1 cellular context compared by ENCODE assay signal in the genomic region with DNA sequence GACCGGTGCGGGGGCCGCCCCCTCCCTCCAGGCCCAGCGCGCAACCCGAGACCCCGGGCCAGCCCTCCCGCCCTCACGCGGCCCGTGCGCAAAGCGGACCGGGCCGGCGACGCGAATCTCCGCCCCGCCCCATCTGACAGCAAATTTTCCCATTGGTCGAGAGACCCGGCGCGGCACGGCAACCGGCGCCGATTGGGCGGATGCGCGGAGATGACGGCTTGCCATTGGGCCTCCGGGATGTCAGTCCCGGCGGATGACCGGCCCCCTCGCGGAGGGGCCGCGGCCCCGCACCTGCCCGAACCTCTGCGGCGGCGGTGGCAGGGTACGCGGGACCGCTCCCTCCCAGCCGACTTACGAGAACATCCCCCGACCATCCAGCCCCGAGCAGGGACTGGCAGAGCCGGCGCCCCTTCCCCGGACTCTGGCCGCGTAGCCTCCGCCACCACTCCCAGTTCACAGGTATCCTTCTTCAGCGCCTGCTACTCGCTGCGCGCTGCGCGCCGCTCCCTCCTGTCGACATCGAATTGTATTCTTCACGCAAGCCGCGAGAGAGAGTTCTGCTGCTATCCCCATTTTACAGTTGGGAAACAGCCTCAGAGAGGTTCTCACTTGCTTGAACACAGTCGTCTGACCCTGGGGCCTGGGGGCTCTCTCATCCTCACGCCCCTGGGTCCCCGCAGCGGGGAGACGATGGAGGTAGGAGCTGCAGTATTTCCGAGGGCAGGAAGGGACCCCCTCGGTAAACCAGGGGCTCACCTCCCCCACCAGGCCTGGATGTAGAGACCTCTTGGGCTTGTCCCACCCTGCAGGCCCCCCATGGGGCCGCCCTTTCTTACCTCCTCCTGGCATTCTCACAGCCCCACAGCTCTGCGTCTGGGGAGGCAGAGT.
TF ChIP-seq lines count a peak whose summit lies in the region.

A gene with protein sequence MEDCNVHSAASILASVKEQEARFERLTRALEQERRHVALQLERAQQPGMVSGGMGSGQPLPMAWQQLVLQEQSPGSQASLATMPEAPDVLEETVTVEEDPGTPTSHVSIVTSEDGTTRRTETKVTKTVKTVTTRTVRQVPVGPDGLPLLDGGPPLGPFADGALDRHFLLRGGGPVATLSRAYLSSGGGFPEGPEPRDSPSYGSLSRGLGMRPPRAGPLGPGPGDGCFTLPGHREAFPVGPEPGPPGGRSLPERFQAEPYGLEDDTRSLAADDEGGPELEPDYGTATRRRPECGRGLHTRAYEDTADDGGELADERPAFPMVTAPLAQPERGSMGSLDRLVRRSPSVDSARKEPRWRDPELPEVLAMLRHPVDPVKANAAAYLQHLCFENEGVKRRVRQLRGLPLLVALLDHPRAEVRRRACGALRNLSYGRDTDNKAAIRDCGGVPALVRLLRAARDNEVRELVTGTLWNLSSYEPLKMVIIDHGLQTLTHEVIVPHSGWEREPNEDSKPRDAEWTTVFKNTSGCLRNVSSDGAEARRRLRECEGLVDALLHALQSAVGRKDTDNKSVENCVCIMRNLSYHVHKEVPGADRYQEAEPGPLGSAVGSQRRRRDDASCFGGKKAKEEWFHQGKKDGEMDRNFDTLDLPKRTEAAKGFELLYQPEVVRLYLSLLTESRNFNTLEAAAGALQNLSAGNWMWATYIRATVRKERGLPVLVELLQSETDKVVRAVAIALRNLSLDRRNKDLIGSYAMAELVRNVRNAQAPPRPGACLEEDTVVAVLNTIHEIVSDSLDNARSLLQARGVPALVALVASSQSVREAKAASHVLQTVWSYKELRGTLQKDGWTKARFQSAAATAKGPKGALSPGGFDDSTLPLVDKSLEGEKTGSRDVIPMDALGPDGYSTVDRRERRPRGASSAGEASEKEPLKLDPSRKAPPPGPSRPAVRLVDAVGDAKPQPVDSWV (minus strand): TSS at position 90 of the 888 bp plus-strand sequence. CDS start 26,029 bp downstream, outside the sequence.

TF ChIP-seq in HepG2, 621 proteins besides CTCF, POLR2A, EP300 and RAD21 (continued from another document and continues in another):
- TF ChIP-seq, protein P1, sequence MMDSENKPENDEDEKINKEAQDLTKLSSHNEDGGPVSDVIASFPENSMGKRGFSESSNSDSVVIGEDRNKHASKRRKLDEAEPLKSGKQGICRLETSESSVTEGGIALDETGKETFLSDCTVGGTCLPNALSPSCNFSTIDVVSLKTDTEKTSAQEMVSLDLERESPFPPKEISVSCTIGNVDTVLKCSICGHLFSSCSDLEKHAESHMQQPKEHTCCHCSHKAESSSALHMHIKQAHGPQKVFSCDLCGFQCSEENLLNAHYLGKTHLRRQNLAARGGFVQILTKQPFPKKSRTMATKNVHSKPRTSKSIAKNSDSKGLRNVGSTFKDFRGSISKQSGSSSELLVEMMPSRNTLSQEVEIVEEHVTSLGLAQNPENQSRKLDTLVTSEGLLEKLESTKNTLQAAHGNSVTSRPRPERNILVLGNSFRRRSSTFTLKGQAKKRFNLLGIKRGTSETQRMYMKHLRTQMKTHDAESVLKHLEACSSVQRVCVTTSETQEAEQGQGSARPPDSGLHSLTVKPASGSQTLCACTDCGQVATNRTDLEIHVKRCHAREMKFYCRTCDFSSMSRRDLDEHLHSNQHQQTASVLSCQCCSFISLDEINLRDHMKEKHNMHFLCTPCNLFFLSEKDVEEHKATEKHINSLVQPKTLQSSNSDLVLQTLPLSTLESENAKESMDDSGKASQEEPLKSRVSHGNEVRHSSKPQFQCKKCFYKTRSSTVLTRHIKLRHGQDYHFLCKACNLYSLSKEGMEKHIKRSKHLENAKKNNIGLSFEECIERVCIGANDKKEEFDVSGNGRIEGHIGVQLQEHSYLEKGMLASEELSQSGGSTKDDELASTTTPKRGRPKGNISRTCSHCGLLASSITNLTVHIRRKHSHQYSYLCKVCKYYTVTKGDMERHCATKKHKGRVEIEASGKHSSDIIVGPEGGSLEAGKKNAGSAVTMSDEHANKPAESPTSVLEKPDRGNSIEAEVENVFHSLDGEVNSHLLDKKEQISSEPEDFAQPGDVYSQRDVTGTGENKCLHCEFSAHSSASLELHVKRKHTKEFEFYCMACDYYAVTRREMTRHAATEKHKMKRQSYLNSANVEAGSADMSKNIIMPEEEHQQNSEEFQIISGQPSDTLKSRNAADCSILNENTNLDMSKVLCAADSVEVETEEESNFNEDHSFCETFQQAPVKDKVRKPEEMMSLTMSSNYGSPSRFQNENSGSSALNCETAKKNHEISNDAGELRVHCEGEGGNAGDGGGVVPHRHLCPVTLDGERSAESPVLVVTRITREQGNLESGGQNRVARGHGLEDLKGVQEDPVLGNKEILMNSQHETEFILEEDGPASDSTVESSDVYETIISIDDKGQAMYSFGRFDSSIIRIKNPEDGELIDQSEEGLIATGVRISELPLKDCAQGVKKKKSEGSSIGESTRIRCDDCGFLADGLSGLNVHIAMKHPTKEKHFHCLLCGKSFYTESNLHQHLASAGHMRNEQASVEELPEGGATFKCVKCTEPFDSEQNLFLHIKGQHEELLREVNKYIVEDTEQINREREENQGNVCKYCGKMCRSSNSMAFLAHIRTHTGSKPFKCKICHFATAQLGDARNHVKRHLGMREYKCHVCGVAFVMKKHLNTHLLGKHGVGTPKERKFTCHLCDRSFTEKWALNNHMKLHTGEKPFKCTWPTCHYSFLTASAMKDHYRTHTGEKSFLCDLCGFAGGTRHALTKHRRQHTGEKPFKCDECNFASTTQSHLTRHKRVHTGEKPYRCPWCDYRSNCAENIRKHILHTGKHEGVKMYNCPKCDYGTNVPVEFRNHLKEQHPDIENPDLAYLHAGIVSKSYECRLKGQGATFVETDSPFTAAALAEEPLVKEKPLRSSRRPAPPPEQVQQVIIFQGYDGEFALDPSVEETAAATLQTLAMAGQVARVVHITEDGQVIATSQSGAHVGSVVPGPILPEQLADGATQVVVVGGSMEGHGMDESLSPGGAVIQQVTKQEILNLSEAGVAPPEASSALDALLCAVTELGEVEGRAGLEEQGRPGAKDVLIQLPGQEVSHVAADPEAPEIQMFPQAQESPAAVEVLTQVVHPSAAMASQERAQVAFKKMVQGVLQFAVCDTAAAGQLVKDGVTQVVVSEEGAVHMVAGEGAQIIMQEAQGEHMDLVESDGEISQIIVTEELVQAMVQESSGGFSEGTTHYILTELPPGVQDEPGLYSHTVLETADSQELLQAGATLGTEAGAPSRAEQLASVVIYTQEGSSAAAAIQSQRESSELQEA (CRISPR knock-in tag; IDR thresholded peaks at IDR 0.05; ENCODE audit: not compliant biosample characterization): peak; percentile 72
- TF ChIP-seq, protein P2, sequence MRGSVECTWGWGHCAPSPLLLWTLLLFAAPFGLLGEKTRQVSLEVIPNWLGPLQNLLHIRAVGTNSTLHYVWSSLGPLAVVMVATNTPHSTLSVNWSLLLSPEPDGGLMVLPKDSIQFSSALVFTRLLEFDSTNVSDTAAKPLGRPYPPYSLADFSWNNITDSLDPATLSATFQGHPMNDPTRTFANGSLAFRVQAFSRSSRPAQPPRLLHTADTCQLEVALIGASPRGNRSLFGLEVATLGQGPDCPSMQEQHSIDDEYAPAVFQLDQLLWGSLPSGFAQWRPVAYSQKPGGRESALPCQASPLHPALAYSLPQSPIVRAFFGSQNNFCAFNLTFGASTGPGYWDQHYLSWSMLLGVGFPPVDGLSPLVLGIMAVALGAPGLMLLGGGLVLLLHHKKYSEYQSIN (CRISPR knock-in tag; IDR thresholded peaks at IDR 0.05; ENCODE audit: borderline replicate concordance): no peak
- TF ChIP-seq NFYC (CRISPR knock-in tag; IDR thresholded peaks at IDR 0.05) (peak; percentile 98), ZNF543 (CRISPR knock-in tag; IDR thresholded peaks at IDR 0.05) (no peak), THAP11 (CRISPR knock-in tag; IDR thresholded peaks at IDR 0.05) (0 out of 2 replicates have a peak, but pooled peaks have one; percentile 12), TCF7 (IDR thresholded peaks at IDR 0.05; ENCODE audit: low read depth) (no peak), BCL6 (CRISPR knock-in tag; IDR thresholded peaks at IDR 0.05) (no peak), IRX3 (CRISPR knock-in tag; IDR thresholded peaks at IDR 0.05; ENCODE audit: borderline replicate concordance, low read depth) (no peak), HOXA7 (CRISPR knock-in tag; IDR thresholded peaks at IDR 0.05) (no peak), ZNF207 (IDR thresholded peaks at IDR 0.05; ENCODE audit: borderline replicate concordance) (no peak), RORA (CRISPR knock-in tag; IDR thresholded peaks at IDR 0.05) (no peak), ZNF3 (CRISPR knock-in tag; IDR thresholded peaks at IDR 0.05) (no peak), ARID2 (CRISPR knock-in tag; IDR thresholded peaks at IDR 0.05; ENCODE audit: borderline replicate concordance) (no peak), ZNF441 (CRISPR knock-in tag; IDR thresholded peaks at IDR 0.05; ENCODE audit: borderline replicate concordance) (no peak), ZNF430 (CRISPR knock-in tag; IDR thresholded peaks at IDR 0.05) (0 out of 2 replicates have a peak, but pooled peaks have one; percentile 41), SMAD3 (CRISPR knock-in tag; IDR thresholded peaks at IDR 0.05) (no peak), ZNF234 (CRISPR knock-in tag; conservative IDR thresholded peaks at IDR 0.05) (no peak), IRF2 (CRISPR knock-in tag; IDR thresholded peaks at IDR 0.05) (no peak), ZNF746 (CRISPR knock-in tag; IDR thresholded peaks at IDR 0.05) (peak; percentile 33), CENPX (CRISPR knock-in tag; IDR thresholded peaks at IDR 0.05) (no peak), ATF7-NPFF (CRISPR knock-in tag; IDR thresholded peaks at IDR 0.05; ENCODE audit: low read depth) (no peak), FOXM1 (CRISPR knock-in tag; IDR thresholded peaks at IDR 0.05) (no peak), SRSF1 (optimal IDR thresholded peaks at IDR 0.05; ENCODE audit: low read depth, low read length) (peak; percentile 66), ZNF614 (CRISPR knock-in tag; IDR thresholded peaks at IDR 0.05; ENCODE audit: borderline replicate concordance) (0 out of 2 replicates have a peak, but pooled peaks have one; percentile 28), CHD2 (IDR thresholded peaks at IDR 0.05; ENCODE audit: low read depth, low read length) (peak; percentile 52; the same call in 1 of the 2 replicates), IKZF1 (IDR thresholded peaks at IDR 0.05) (no peak), RAD51 (IDR thresholded peaks at IDR 0.05; ENCODE audit: borderline replicate concordance) (no peak), ZNF253 (CRISPR knock-in tag; IDR thresholded peaks at IDR 0.05; ENCODE audit: borderline replicate concordance) (no peak), PHB2 (IDR thresholded peaks at IDR 0.05; ENCODE audit: partially characterized antibody) (no peak)
- TF ChIP-seq, protein P3, sequence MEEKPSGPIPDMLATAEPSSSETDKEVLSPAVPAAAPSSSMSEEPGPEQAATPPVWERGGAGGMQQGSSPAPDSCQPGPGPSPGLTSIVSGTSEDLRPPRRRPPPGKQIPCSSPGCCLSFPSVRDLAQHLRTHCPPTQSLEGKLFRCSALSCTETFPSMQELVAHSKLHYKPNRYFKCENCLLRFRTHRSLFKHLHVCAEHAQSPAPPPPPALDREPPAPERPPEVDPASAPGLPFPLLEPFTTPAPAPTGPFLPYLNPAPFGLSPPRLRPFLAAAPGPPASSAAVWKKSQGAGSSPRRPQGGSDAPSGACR (CRISPR knock-in tag; IDR thresholded peaks at IDR 0.05): no peak
- TF ChIP-seq, protein P4, sequence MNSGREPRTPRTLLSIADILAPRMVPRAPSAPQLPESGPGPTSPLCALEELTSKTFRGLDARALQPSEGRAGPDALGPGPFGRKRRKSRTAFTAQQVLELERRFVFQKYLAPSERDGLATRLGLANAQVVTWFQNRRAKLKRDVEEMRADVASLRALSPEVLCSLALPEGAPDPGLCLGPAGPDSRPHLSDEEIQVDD (CRISPR knock-in tag; IDR thresholded peaks at IDR 0.05; ENCODE audit: borderline replicate concordance): no peak
- TF ChIP-seq, protein P5, sequence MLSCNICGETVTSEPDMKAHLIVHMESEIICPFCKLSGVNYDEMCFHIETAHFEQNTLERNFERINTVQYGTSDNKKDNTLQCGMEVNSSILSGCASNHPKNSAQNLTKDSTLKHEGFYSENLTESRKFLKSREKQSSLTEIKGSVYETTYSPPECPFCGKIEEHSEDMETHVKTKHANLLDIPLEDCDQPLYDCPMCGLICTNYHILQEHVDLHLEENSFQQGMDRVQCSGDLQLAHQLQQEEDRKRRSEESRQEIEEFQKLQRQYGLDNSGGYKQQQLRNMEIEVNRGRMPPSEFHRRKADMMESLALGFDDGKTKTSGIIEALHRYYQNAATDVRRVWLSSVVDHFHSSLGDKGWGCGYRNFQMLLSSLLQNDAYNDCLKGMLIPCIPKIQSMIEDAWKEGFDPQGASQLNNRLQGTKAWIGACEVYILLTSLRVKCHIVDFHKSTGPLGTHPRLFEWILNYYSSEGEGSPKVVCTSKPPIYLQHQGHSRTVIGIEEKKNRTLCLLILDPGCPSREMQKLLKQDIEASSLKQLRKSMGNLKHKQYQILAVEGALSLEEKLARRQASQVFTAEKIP (CRISPR knock-in tag; IDR thresholded peaks at IDR 0.05; ENCODE audit: borderline replicate concordance): no peak
- TF ChIP-seq, protein P6, sequence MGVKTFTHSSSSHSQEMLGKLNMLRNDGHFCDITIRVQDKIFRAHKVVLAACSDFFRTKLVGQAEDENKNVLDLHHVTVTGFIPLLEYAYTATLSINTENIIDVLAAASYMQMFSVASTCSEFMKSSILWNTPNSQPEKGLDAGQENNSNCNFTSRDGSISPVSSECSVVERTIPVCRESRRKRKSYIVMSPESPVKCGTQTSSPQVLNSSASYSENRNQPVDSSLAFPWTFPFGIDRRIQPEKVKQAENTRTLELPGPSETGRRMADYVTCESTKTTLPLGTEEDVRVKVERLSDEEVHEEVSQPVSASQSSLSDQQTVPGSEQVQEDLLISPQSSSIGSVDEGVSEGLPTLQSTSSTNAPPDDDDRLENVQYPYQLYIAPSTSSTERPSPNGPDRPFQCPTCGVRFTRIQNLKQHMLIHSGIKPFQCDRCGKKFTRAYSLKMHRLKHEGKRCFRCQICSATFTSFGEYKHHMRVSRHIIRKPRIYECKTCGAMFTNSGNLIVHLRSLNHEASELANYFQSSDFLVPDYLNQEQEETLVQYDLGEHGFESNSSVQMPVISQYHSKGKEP (CRISPR knock-in tag; IDR thresholded peaks at IDR 0.05): no peak
- TF ChIP-seq, protein P7, sequence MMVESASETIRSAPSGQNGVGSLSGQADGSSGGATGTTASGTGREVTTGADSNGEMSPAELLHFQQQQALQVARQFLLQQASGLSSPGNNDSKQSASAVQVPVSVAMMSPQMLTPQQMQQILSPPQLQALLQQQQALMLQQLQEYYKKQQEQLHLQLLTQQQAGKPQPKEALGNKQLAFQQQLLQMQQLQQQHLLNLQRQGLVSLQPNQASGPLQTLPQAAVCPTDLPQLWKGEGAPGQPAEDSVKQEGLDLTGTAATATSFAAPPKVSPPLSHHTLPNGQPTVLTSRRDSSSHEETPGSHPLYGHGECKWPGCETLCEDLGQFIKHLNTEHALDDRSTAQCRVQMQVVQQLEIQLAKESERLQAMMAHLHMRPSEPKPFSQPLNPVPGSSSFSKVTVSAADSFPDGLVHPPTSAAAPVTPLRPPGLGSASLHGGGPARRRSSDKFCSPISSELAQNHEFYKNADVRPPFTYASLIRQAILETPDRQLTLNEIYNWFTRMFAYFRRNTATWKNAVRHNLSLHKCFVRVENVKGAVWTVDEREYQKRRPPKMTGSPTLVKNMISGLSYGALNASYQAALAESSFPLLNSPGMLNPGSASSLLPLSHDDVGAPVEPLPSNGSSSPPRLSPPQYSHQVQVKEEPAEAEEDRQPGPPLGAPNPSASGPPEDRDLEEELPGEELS (CRISPR knock-in tag; IDR thresholded peaks at IDR 0.05): no peak
- TF ChIP-seq, protein P8, sequence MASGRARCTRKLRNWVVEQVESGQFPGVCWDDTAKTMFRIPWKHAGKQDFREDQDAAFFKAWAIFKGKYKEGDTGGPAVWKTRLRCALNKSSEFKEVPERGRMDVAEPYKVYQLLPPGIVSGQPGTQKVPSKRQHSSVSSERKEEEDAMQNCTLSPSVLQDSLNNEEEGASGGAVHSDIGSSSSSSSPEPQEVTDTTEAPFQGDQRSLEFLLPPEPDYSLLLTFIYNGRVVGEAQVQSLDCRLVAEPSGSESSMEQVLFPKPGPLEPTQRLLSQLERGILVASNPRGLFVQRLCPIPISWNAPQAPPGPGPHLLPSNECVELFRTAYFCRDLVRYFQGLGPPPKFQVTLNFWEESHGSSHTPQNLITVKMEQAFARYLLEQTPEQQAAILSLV (CRISPR knock-in tag; IDR thresholded peaks at IDR 0.05; ENCODE audit: borderline replicate concordance): 0 out of 2 replicates have a peak, but pooled peaks have one; percentile 5
